ENCODE assay signal across 1 cellular context in genomic region chr9:137071282-137071681, GRCh38.
TF ChIP-seq lines count a peak whose summit lies in the region.

No MANE protein-coding gene starts in this region.

TF ChIP-seq in endothelial cell of umbilical vein, 7 proteins besides CTCF, POLR2A, EP300 and RAD21:
- no peak for TF ChIP-seq JUN (IDR thresholded peaks at IDR 0.05; ENCODE audit: borderline replicate concordance, insufficient read depth, insufficient read length, low read depth)
- TF ChIP-seq FOS (IDR thresholded peaks at IDR 0.05; ENCODE audit: borderline replicate concordance, insufficient read depth, low read length), result no peak
- no peak for TF ChIP-seq MYC (IDR thresholded peaks at IDR 0.05; ENCODE audit: low read depth, low read length)
- TF ChIP-seq GATA2 (IDR thresholded peaks at IDR 0.05; ENCODE audit: insufficient read depth, insufficient read length, low read depth, low read length), result no peak
- no peak for TF ChIP-seq MAX (IDR thresholded peaks at IDR 0.05; ENCODE audit: insufficient read depth, insufficient read length)
- no peak for TF ChIP-seq EZH2 (IDR thresholded peaks at IDR 0.05; ENCODE audit: borderline replicate concordance, low read depth, low read length, severe bottlenecking)
- no peak for TF ChIP-seq POLR2AphosphoS5 (IDR thresholded peaks at IDR 0.05; ENCODE audit: insufficient read depth, low read depth, low read length)
